ENCODE assay signal across 10 cellular contexts in the genomic region with DNA sequence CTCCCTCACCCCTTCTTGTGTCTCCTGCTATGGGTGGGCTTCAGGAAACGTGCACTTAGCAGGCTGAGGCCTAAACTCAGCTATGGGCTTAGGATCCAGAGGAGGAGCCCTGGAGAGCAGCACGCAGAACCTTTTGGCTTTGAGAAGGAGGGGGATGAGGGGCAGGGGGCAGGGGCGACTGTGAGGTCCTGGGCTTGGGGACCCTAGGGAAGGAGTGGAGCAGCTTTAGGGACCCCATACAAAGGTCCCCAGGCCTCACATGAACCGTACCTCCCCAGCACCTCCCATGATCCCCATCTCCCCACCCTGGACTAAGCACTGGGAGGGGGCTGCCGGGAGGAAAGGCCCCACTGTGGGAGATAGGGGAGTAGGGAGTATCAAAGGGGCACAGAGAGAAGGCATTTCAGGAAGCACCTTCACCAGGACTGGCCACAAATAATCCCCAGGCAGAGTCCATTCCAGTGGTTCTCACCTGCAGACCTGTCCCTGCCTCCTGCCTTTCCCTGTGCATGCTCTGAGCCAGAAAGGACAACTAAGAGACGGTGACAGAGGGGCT.
DNase-seq lines count a peak whose midpoint lies in the region; ATAC-seq and TF ChIP-seq lines count a peak whose summit lies in the region.
"Had no signal": no experiment of that assay in that cellular context is flagged by ENCODE, and none has a peak within 500 bp of the region (broad histone marks: within the 10 kb centered on the region; RNA-seq: fewer than 3 reads in every experiment).

No MANE protein-coding gene starts in this region.

- H3K27ac ChIP-seq in right cardiac atrium (ENCODE audit: low read length), result no peak overlapping the region
- H3K27ac ChIP-seq in right lobe of liver, result peak overlapping the region; percentile 87 to 94 (median 92)
- peak overlapping the region in 3 of 4 donors; percentile 68 to 81 (median 75) for H3K27ac ChIP-seq in tibial nerve

- ATAC-seq in right cardiac atrium (no peak), right lobe of liver (peak in 2 of 4 donors; percentile 0 to 2)
- no peak for ATAC-seq in activated T-cell treated with anti-CD3 and anti-CD28 coated beads, Interleukin-2, amount 50 U/mL, for 72 hours (replicated peaks in 1 of 2)

- no peak for TF ChIP-seq EP300 in tibial nerve (IDR thresholded peaks at IDR 0.05)

- no peak overlapping the region for H3K4me3 ChIP-seq in right cardiac atrium (ENCODE audit: low read length)
- H3K4me3 ChIP-seq in right lobe of liver, result no peak overlapping the region
- H3K4me3 ChIP-seq in tibial nerve, result no peak overlapping the region
- H3K4me3 ChIP-seq: thoracic aorta had no signal

- peak; percentile 67 for DNase-seq in cardiac septum (ENCODE audit: low spot score)
- no peak for DNase-seq in right cardiac atrium
- no peak for DNase-seq in activated T-cell treated with anti-CD3 and anti-CD28 coated beads, Interleukin-2, amount 50 U/mL, for 72 hours
- DNase-seq in right lobe of liver, result no peak
- no peak for DNase-seq in tibial nerve (ENCODE audit: low spot score in 2 of 2)
- DNase-seq in iPS-NIHi7 (ENCODE audit: extremely low spot score), result no peak
- no peak for DNase-seq in NCI-H146 (lab: John Stamatoyannopoulos, UW)
- DNase-seq in superior temporal gyrus (ENCODE audit: extremely low spot score), result no peak
- DNase-seq: NCI-H1048 had no signal

- peak overlapping the region; percentile 63 to 77 for H3K4me3 Mint-ChIP-seq in activated T-cell treated with anti-CD3 and anti-CD28 coated beads, Interleukin-2, amount 50 U/mL, for 72 hours

- no peaks in the 10 kb centered on the region for H3K36me3 ChIP-seq in right lobe of liver
- no peaks in the 10 kb centered on the region for H3K36me3 ChIP-seq in tibial nerve
- H3K36me3 ChIP-seq: thoracic aorta had no signal

- H3K27ac Mint-ChIP-seq in activated T-cell treated with anti-CD3 and anti-CD28 coated beads, Interleukin-2, amount 50 U/mL, for 72 hours, result peak overlapping the region; percentile 89

- intact Hi-C loops in cardiac septum (cut with DNase I) (loop anchor here (5.0 kb wide), 2 partner anchors 33 to 53 kb away; no protein-coding TSS in a partner anchor), right cardiac atrium (cut with DNase I) (no loop called here), right lobe of liver (cut with DNase I) (no loop called here)

- no peaks in the 10 kb centered on the region for H3K9me3 Mint-ChIP-seq in activated T-cell treated with anti-CD3 and anti-CD28 coated beads, Interleukin-2, amount 50 U/mL, for 72 hours

- WGBS in right cardiac atrium, result 85% methylated on average over 6 of the region's 6 CpGs
- WGBS in right lobe of liver (ENCODE audit: insufficient coverage, low coverage, low lambda C conversion rate, missing lambda C conversion rate), result 100% methylated on average over 1 of the region's 6 CpGs
- 83 to 89% methylated on average over 6 of the region's 6 CpGs for WGBS in tibial nerve, 2 donors

- no peaks in the 10 kb centered on the region for H3K27me3 ChIP-seq in right cardiac atrium (ENCODE audit: control insufficient read depth, insufficient read depth)
- H3K27me3 ChIP-seq in right lobe of liver, result no peaks in the 10 kb centered on the region
- no peaks in the 10 kb centered on the region for H3K27me3 ChIP-seq in tibial nerve

- H3K9me3 ChIP-seq in right cardiac atrium (ENCODE audit: control insufficient read depth, low read length) (no peaks in the 10 kb centered on the region), right lobe of liver (no peaks in the 10 kb centered on the region), tibial nerve (no peaks in the 10 kb centered on the region)
- H3K9me3 ChIP-seq: thoracic aorta had no signal

- peaks cover 3% of the 10 kb centered on the region for H3K4me1 ChIP-seq in right cardiac atrium (ENCODE audit: control insufficient read depth, insufficient read depth, low read length)
- H3K4me1 ChIP-seq in right lobe of liver, result peaks cover 0 to 40% (median 19%) of the 10 kb centered on the region in 4 donors
- peaks cover 0 to 50% (median 44%) of the 10 kb centered on the region in 4 donors for H3K4me1 ChIP-seq in tibial nerve

- H3K36me3 Mint-ChIP-seq in activated T-cell treated with anti-CD3 and anti-CD28 coated beads, Interleukin-2, amount 50 U/mL, for 72 hours (ENCODE audit: insufficient read depth in 2 of 2), result no peaks in the 10 kb centered on the region

- peaks cover 15% of the 10 kb centered on the region for H3K27me3 Mint-ChIP-seq in activated T-cell treated with anti-CD3 and anti-CD28 coated beads, Interleukin-2, amount 50 U/mL, for 72 hours (ENCODE audit: low read depth)

- TF ChIP-seq CTCF in right lobe of liver (IDR thresholded peaks at IDR 0.05) (no peak), tibial nerve (IDR thresholded peaks at IDR 0.05) (no peak)

- TF ChIP-seq POLR2A in right lobe of liver (IDR thresholded peaks at IDR 0.05) (no peak), tibial nerve (IDR thresholded peaks at IDR 0.05) (no peak)

- peaks cover 82% of the 10 kb centered on the region for H3K4me1 Mint-ChIP-seq in activated T-cell treated with anti-CD3 and anti-CD28 coated beads, Interleukin-2, amount 50 U/mL, for 72 hours (ENCODE audit: low read depth)
